10 cellular contexts compared by ENCODE assay signal in genomic region chr2:24489465-24489864, GRCh38. TPM values are rescaled to one million over a fixed set of nuclear protein-coding genes. Genes with fewer than 3 reads are reported as not detected.
DNase-seq lines count a peak whose midpoint lies in the region; ATAC-seq and TF ChIP-seq lines count a peak whose summit lies in the region.
"Had no signal": no experiment of that assay in that cellular context is flagged by ENCODE, and none has a peak within 500 bp of the region (broad histone marks: within the 10 kb centered on the region; RNA-seq: fewer than 3 reads in every experiment).

No MANE protein-coding gene starts in this region.

- H3K27me3 Mint-ChIP-seq in activated naive CD4-positive, alpha-beta T cell treated with anti-CD3 and anti-CD28 coated beads, Interleukin-2, amount 50 U/mL, for 24 hours: no peaks in the 10 kb centered on the region
- no peaks in the 10 kb centered on the region for H3K27me3 Mint-ChIP-seq in activated CD4-positive, alpha-beta memory T cell treated with anti-CD3 and anti-CD28 coated beads for 36 hours

- no peak overlapping the region for H2BK120ac ChIP-seq in mesenchymal stem cell (ENCODE audit: low read depth, low read length)

- no peak overlapping the region for H3K4me3 ChIP-seq in mesenchymal stem cell (ENCODE audit: insufficient read depth in 1 of 2, low read depth in 1 of 2, low read length in 2 of 2)
- no peak overlapping the region for H3K4me3 ChIP-seq in upper lobe of right lung

- H2BK12ac ChIP-seq in mesenchymal stem cell (ENCODE audit: low read length in 2 of 2): peak overlapping the region in 1 of 2 experiments; percentile 57

- H4K91ac ChIP-seq in mesenchymal stem cell (ENCODE audit: low read length): no peak overlapping the region

- peak; percentile 51 for ATAC-seq in upper lobe of right lung
- ATAC-seq in GM19452 (IDR thresholded peaks at IDR 0.05; ENCODE audit: unreplicated experiment): no peak

- H3K9ac ChIP-seq in mesenchymal stem cell (ENCODE audit: low read length): no peak overlapping the region

- H2BK15ac ChIP-seq in mesenchymal stem cell (ENCODE audit: low read depth, poor library complexity, severe bottlenecking): no peak overlapping the region

- POLR2A ChIA-PET in activated CD4-positive, alpha-beta memory T cell treated with anti-CD3 and anti-CD28 coated beads for 36 hours (lab: Charles Lee): no interaction called here

- H3K18ac ChIP-seq in mesenchymal stem cell (ENCODE audit: low read depth in 1 of 2, low read length in 2 of 2): no peak overlapping the region

- no peak overlapping the region for H3K4me2 ChIP-seq in mesenchymal stem cell (ENCODE audit: low read length, poor library complexity, severe bottlenecking)

- peaks cover 47% of the 10 kb centered on the region for H3K4me1 Mint-ChIP-seq in activated naive CD4-positive, alpha-beta T cell treated with anti-CD3 and anti-CD28 coated beads, Interleukin-2, amount 50 U/mL, for 24 hours
- H3K4me1 Mint-ChIP-seq in activated CD4-positive, alpha-beta memory T cell treated with anti-CD3 and anti-CD28 coated beads for 36 hours (ENCODE audit: low read depth): peaks cover 42% of the 10 kb centered on the region

- H3K79me1 ChIP-seq in mesenchymal stem cell (replicated peaks; ENCODE audit: low read length, poor library complexity, severe bottlenecking): peaks cover 16% of the 10 kb centered on the region

- no peak for TF ChIP-seq CTCF in upper lobe of right lung (IDR thresholded peaks at IDR 0.05)

- peaks cover 8% of the 10 kb centered on the region for H3K4me1 ChIP-seq in mesenchymal stem cell (ENCODE audit: control insufficient read depth, insufficient read depth, low read depth, low read length)
- H3K4me1 ChIP-seq in upper lobe of right lung: peaks cover 27% of the 10 kb centered on the region

- H3K27me3 ChIP-seq in mesenchymal stem cell (ENCODE audit: control insufficient read depth in 1 of 2, insufficient read depth in 1 of 2, low read length in 2 of 2) (no peaks in the 10 kb centered on the region), upper lobe of right lung (no peaks in the 10 kb centered on the region)

- no peak for DNase-seq in activated naive CD4-positive, alpha-beta T cell treated with Interleukin-2 at 50 U/mL for 16 hours
- no peak for DNase-seq in activated CD4-positive, alpha-beta memory T cell treated with anti-CD3 and anti-CD28 coated beads for 36 hours
- DNase-seq in mesenchymal stem cell (peak; percentile 14), upper lobe of right lung (no peak), kidney tubule cell (ENCODE audit: low spot score) (no peak), cortex of kidney (lab: John Stamatoyannopoulos, UW) (no peak)
- DNase-seq: Right ventricle myocardium superior; stimulated activated naive CD4-positive, alpha-beta T cell treated with Interleukin-2 at 50 U/mL for 16 hours had no signal

- H2BK5ac ChIP-seq in mesenchymal stem cell (ENCODE audit: low read depth, low read length, poor library complexity, severe bottlenecking): no peak overlapping the region

- no peak overlapping the region for H4K8ac ChIP-seq in mesenchymal stem cell (ENCODE audit: low read length)

- intact Hi-C loops in activated CD4-positive, alpha-beta memory T cell treated with anti-CD3 and anti-CD28 coated beads for 36 hours (cut with micrococcal nuclease): no loop called here
- intact Hi-C loops in upper lobe of right lung (cut with DNase I): no loop called here

- CTCF ChIA-PET in activated CD4-positive, alpha-beta memory T cell treated with anti-CD3 and anti-CD28 coated beads for 36 hours (lab: Charles Lee): interaction anchor here (0.7 kb wide), 1 partner anchor 11 kb away, joined by 3 read pairs; no protein-coding TSS in a partner anchor

- no peaks in the 10 kb centered on the region for H3K9me3 ChIP-seq in mesenchymal stem cell (ENCODE audit: control insufficient read depth, low read length)
- H3K9me3 ChIP-seq in upper lobe of right lung: no peaks in the 10 kb centered on the region

- no peak overlapping the region for H3K14ac ChIP-seq in mesenchymal stem cell (ENCODE audit: low read length in 2 of 2)

- H3K36me3 Mint-ChIP-seq in activated naive CD4-positive, alpha-beta T cell treated with anti-CD3 and anti-CD28 coated beads, Interleukin-2, amount 50 U/mL, for 24 hours: no peaks in the 10 kb centered on the region
- no peaks in the 10 kb centered on the region for H3K36me3 Mint-ChIP-seq in activated CD4-positive, alpha-beta memory T cell treated with anti-CD3 and anti-CD28 coated beads for 36 hours

- peak overlapping the region; percentile 11 for H2AK5ac ChIP-seq in mesenchymal stem cell (ENCODE audit: low read length, severe bottlenecking)

- H3K36me3 ChIP-seq in mesenchymal stem cell (ENCODE audit: control insufficient read depth in 1 of 2, insufficient read depth in 2 of 2, low read depth in 1 of 2, low read length in 2 of 2) (no peaks in the 10 kb centered on the region), upper lobe of right lung (no peaks in the 10 kb centered on the region)

- WGBS in mesenchymal stem cell: 59% methylated on average over 6 of the region's 6 CpGs

- no peak overlapping the region for H2AFZ ChIP-seq in mesenchymal stem cell (ENCODE audit: low read depth, low read length)

- H3K27ac ChIP-seq in mesenchymal stem cell (ENCODE audit: low read length, poor library complexity, severe bottlenecking): no peak overlapping the region
- H3K27ac ChIP-seq in upper lobe of right lung: peak overlapping the region; percentile 93

- H3K23ac ChIP-seq in mesenchymal stem cell (ENCODE audit: low read length in 2 of 2): no peak overlapping the region

- H3K4me3 Mint-ChIP-seq in activated naive CD4-positive, alpha-beta T cell treated with anti-CD3 and anti-CD28 coated beads, Interleukin-2, amount 50 U/mL, for 24 hours: peak overlapping the region; percentile 94
- peak overlapping the region; percentile 83 for H3K4me3 Mint-ChIP-seq in activated CD4-positive, alpha-beta memory T cell treated with anti-CD3 and anti-CD28 coated beads for 36 hours

- no peaks in the 10 kb centered on the region for H3K9me3 Mint-ChIP-seq in activated naive CD4-positive, alpha-beta T cell treated with anti-CD3 and anti-CD28 coated beads, Interleukin-2, amount 50 U/mL, for 24 hours
- no peaks in the 10 kb centered on the region for H3K9me3 Mint-ChIP-seq in activated CD4-positive, alpha-beta memory T cell treated with anti-CD3 and anti-CD28 coated beads for 36 hours

- H3K4ac ChIP-seq in mesenchymal stem cell (ENCODE audit: low read depth in 1 of 2, low read length in 2 of 2): no peak overlapping the region

- H3K27ac Mint-ChIP-seq in activated naive CD4-positive, alpha-beta T cell treated with anti-CD3 and anti-CD28 coated beads, Interleukin-2, amount 50 U/mL, for 24 hours: peak overlapping the region; percentile 99
- H3K27ac Mint-ChIP-seq in activated CD4-positive, alpha-beta memory T cell treated with anti-CD3 and anti-CD28 coated beads for 36 hours: peak overlapping the region; percentile 91

RNA-seq across cellular contexts. Expression of gene NCOA1, which starts 1.6 kb away (rescaled TPM):
- total RNA-seq in activated CD4-positive, alpha-beta memory T cell treated with anti-CD3 and anti-CD28 coated beads for 36 hours: 10 to 100 TPM; 21.3 to 24.0 TPM
- polyA plus RNA-seq in mesenchymal stem cell (2013, experiment 1 of 2): 15.8 TPM
- polyA plus RNA-seq in mesenchymal stem cell (2013, experiment 2 of 2): 15.6 TPM
- 46.9 TPM for total RNA-seq in upper lobe of right lung
